In genomic region chr4:153676491-153676890, GRCh38 we compare ENCODE assay signal across 26 cellular contexts. TPM values are rescaled to one million over a fixed set of nuclear protein-coding genes. Genes with fewer than 3 reads are reported as not detected.
DNase-seq lines count a peak whose midpoint lies in the region; ATAC-seq, FAIRE-seq and TF ChIP-seq lines count a peak whose summit lies in the region.
"Had no signal": no experiment of that assay in that cellular context is flagged by ENCODE, and none has a peak within 500 bp of the region (broad histone marks: within the 10 kb centered on the region; RNA-seq: fewer than 3 reads in every experiment).

No MANE protein-coding gene starts in this region.

- H3K36me3 ChIP-seq in bronchial epithelial cell (ENCODE audit: control insufficient read depth, insufficient read depth, low read length) (no peaks in the 10 kb centered on the region), mesenchymal stem cell (ENCODE audit: control insufficient read depth in 1 of 2, insufficient read depth in 2 of 2, low read depth in 1 of 2, low read length in 2 of 2) (no peaks in the 10 kb centered on the region), aorta (ENCODE audit: control insufficient read depth in 1 of 2, insufficient read depth in 2 of 2, low read length in 1 of 2) (no peaks in the 10 kb centered on the region)
- H3K36me3 ChIP-seq: right atrium auricular region had no signal

- no peak overlapping the region for H3K9ac ChIP-seq in mesenchymal stem cell (ENCODE audit: low read length)

- H2BK120ac ChIP-seq in mesenchymal stem cell (ENCODE audit: low read depth, low read length) = no peak overlapping the region

- no peak for TF ChIP-seq POLR2A in GM12891 (IDR thresholded peaks at IDR 0.05; ENCODE audit: low read depth, low read length)

- no peak overlapping the region for H4K91ac ChIP-seq in mesenchymal stem cell (ENCODE audit: low read length)

- H3K27ac ChIP-seq in mesenchymal stem cell (ENCODE audit: low read length, poor library complexity, severe bottlenecking) (peak overlapping the region; percentile 45), aorta (ENCODE audit: low read depth in 1 of 2, low read length in 2 of 2) (peak overlapping the region in 1 of 2 donors; percentile 12)
- H3K27ac ChIP-seq: hepatocyte, right atrium auricular region had no signal

- no peak overlapping the region for H3K4ac ChIP-seq in mesenchymal stem cell (ENCODE audit: low read depth in 1 of 2, low read length in 2 of 2)

- no peaks in the 10 kb centered on the region for H3K9me3 ChIP-seq in mesenchymal stem cell (ENCODE audit: control insufficient read depth, low read length)
- H3K9me3 ChIP-seq in aorta (ENCODE audit: control insufficient read depth, low read length) = no peaks in the 10 kb centered on the region

- DNase-seq in EH (ENCODE audit: low read depth) = peak; percentile 51
- DNase-seq in NCI-H226 = peak; percentile 39
- DNase-seq in bronchial epithelial cell (ENCODE audit: low read depth) = peak; percentile 57
- DNase-seq in mesenchymal stem cell = no peak
- DNase-seq in aorta = no peak
- DNase-seq in GM12891 (ENCODE audit: insufficient read length, low spot score) = no peak
- DNase-seq: activated CD4-positive, CD25-positive, alpha-beta regulatory T cell treated with anti-CD3 and anti-CD28 coated beads, Interleukin-2, amount 50 U/mL, for 72 hours; activated naive CD4-positive, alpha-beta T cell treated with Interleukin-2 at 50 U/mL for 16 hours; activated T-cell treated with anti-CD3 and anti-CD28 coated beads, Interleukin-2, amount 50 U/mL, for 4 hours; anterior cingulate cortex; DMS 273 treated with DMSO at 0.1 percent for 48 hours; islet precursor cell; KG1; NCI-H1092; NCI-H2081; NCI-H510A; T1000 had no signal

- no peak overlapping the region for H3K18ac ChIP-seq in mesenchymal stem cell (ENCODE audit: low read depth in 1 of 2, low read length in 2 of 2)

- peaks cover 6% of the 10 kb centered on the region for H3K4me1 ChIP-seq in mesenchymal stem cell (ENCODE audit: control insufficient read depth, insufficient read depth, low read depth, low read length)
- H3K4me1 ChIP-seq in aorta (ENCODE audit: control insufficient read depth in 1 of 2, insufficient read depth in 2 of 2, low read length in 2 of 2) = peaks cover 0 to 10% of the 10 kb centered on the region in 2 donors
- H3K4me1 ChIP-seq: right atrium auricular region had no signal

- intact Hi-C loops in aorta (cut with DNase I) = no loop called here

- FAIRE-seq in bronchial epithelial cell (lab: Jason Lieb, UNC) (no peak), GM12891 (lab: Jason Lieb, UNC) (no peak)
- FAIRE-seq: colon, endometrium, GM12878, H1 had no signal

- ATAC-seq in aorta (ENCODE audit: low FRiP score) (no peak), GM18870 (IDR thresholded peaks at IDR 0.05; ENCODE audit: unreplicated experiment) (no peak), HG03432 (IDR thresholded peaks at IDR 0.05; ENCODE audit: unreplicated experiment) (no peak)
- ATAC-seq: activated T-cell treated with anti-CD3 and anti-CD28 coated beads, Interleukin-2, amount 50 U/mL, for 4 hours; GM12878 had no signal

- H2BK15ac ChIP-seq in mesenchymal stem cell (ENCODE audit: low read depth, poor library complexity, severe bottlenecking) = no peak overlapping the region

- no peaks in the 10 kb centered on the region for H3K79me1 ChIP-seq in mesenchymal stem cell (replicated peaks; ENCODE audit: low read length, poor library complexity, severe bottlenecking)

- H3K27me3 ChIP-seq in bronchial epithelial cell (ENCODE audit: control insufficient read depth, insufficient read depth, low read length) (no peaks in the 10 kb centered on the region), mesenchymal stem cell (ENCODE audit: control insufficient read depth in 1 of 2, insufficient read depth in 1 of 2, low read length in 2 of 2) (peaks cover 0 to 21% of the 10 kb centered on the region in 2 experiments), aorta (ENCODE audit: control insufficient read depth in 1 of 2, insufficient read depth in 2 of 2, low read length in 1 of 2) (no peaks in the 10 kb centered on the region)
- H3K27me3 ChIP-seq: hepatocyte, right atrium auricular region had no signal

- H3K23ac ChIP-seq in mesenchymal stem cell (ENCODE audit: low read length in 2 of 2) = no peak overlapping the region

- no peak overlapping the region for H3K4me3 ChIP-seq in bronchial epithelial cell (ENCODE audit: low read depth, low read length)
- H3K4me3 ChIP-seq in mesenchymal stem cell (ENCODE audit: insufficient read depth in 1 of 2, low read depth in 1 of 2, low read length in 2 of 2) = no peak overlapping the region
- H3K4me3 ChIP-seq in aorta (ENCODE audit: low read length in 2 of 2) = no peak overlapping the region
- H3K4me3 ChIP-seq: GM12878, hepatocyte, right atrium auricular region had no signal

- H2BK5ac ChIP-seq in mesenchymal stem cell (ENCODE audit: low read depth, low read length, poor library complexity, severe bottlenecking) = no peak overlapping the region

- H3K14ac ChIP-seq in mesenchymal stem cell (ENCODE audit: low read length in 2 of 2) = no peak overlapping the region

- no peak for TF ChIP-seq CTCF in bronchial epithelial cell (IDR thresholded peaks at IDR 0.05; ENCODE audit: insufficient read depth, low read length, severe bottlenecking)

- H2AFZ ChIP-seq in mesenchymal stem cell (ENCODE audit: low read depth, low read length) = no peak overlapping the region
- H2AFZ ChIP-seq: hepatocyte had no signal

- H3K4me2 ChIP-seq in mesenchymal stem cell (ENCODE audit: low read length, poor library complexity, severe bottlenecking) = no peak overlapping the region
- H3K4me2 ChIP-seq: hepatocyte had no signal

- no peak overlapping the region for H2AK5ac ChIP-seq in mesenchymal stem cell (ENCODE audit: low read length, severe bottlenecking)

- WGBS in mesenchymal stem cell = 80% methylated on average over 5 of the region's 5 CpGs
- 44 to 54% methylated on average over 5 of the region's 5 CpGs for WGBS in aorta, 2 donors

- H2BK12ac ChIP-seq in mesenchymal stem cell (ENCODE audit: low read length in 2 of 2) = no peak overlapping the region

- no peak overlapping the region for H4K8ac ChIP-seq in mesenchymal stem cell (ENCODE audit: low read length)

TF ChIP-seq in GM12891, 5 proteins besides CTCF, POLR2A, EP300 and RAD21:
- TF ChIP-seq PAX5 (IDR thresholded peaks at IDR 0.05; ENCODE audit: insufficient read depth, low read length, severe bottlenecking) (no peak), POLR2AphosphoS5 (IDR thresholded peaks at IDR 0.05; ENCODE audit: low read depth, low read length) (no peak), SPI1 (IDR thresholded peaks at IDR 0.05; ENCODE audit: low read depth, low read length) (no peak), POU2F2 (IDR thresholded peaks at IDR 0.05; ENCODE audit: low read depth, low read length) (no peak), TAF1 (IDR thresholded peaks at IDR 0.05; ENCODE audit: low read depth, low read length) (no peak)
TF ChIP-seq in GM12891: peak in this region for 0.

RNA-seq across cellular contexts. Expression of gene TLR2, which starts 7.6 kb away (rescaled TPM):
- total RNA-seq in bronchial epithelial cell = 1.3 and 2.6 TPM in 2 replicates
- polyA plus RNA-seq in mesenchymal stem cell (2013, experiment 1 of 2) = 0.06 TPM
- 0.05 TPM for polyA plus RNA-seq in mesenchymal stem cell (2013, experiment 2 of 2)
- 10 to 100 TPM; 49.9 to 55.7 TPM for total RNA-seq in aorta
- 10 to 100 TPM in 1 of 2 donors, 1 to 10 TPM in 1; 6.1 to 12.8 TPM for polyA plus RNA-seq in aorta
- 0.08 TPM for polyA plus RNA-seq in GM12891 (2012; ENCODE audit: low read depth, missing spikeins)
- total RNA-seq: myocyte had no signal

Comparison
In these comparisons a context has a peak if more than half of its experiments do, and no peak if none do; other contexts are left out.
1. DNase-seq: peak in EH (single experiment), NCI-H226 (single experiment) and bronchial epithelial cell (single experiment); none in mesenchymal stem cell (single experiment), aorta (0 of 2) and GM12891 (single experiment).
2. RNA of gene TLR2, which starts 7.6 kb away (total RNA-seq): 49.9 to 55.7 TPM in aorta; 1.3 to 2.6 TPM in bronchial epithelial cell; every median in the first group is over 10 times any median in the second.